In the genomic region with DNA sequence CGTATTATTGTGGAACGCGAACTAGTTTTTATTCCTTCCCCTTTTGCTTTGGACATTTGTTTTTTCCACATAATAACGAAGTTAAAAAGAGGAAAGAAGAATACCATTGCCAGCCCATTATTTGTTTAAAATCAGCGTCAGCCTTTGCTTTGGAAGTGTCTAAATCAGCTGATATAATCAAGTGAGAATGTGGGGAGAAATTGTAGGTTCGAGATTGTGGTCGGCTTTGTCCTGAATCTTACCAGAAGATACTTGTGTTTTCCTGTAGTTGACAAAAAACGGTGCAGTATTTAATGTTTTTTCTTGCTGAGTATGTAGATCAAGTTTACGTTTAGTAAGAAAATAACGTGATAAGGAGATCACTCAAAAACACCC, we compare ENCODE assay signal across 8 cellular contexts. TPM values are rescaled to one million over a fixed set of nuclear protein-coding genes. Genes with fewer than 3 reads are reported as not detected.
DNase-seq lines count a peak whose midpoint lies in the region; ATAC-seq lines count a peak whose summit lies in the region.

No MANE protein-coding gene starts in this region.

- H3K27ac Mint-ChIP-seq in memory B cell = peak overlapping the region; percentile 98

- peak overlapping the region; percentile 98 for H3K27ac ChIP-seq in urinary bladder (ENCODE audit: low read depth)

- 2% methylated on average over 10 of the region's 10 CpGs for WGBS in urinary bladder

- H3K27me3 Mint-ChIP-seq in memory B cell = no peaks in the 10 kb centered on the region

- no peak for ATAC-seq in memory B cell (ENCODE audit: low read depth)
- no peak for ATAC-seq in GM19324 (IDR thresholded peaks at IDR 0.05; ENCODE audit: low FRiP score, unreplicated experiment)

- peaks cover 3% of the 10 kb centered on the region for H3K36me3 Mint-ChIP-seq in memory B cell

- peaks cover 18% of the 10 kb centered on the region for H3K4me1 Mint-ChIP-seq in memory B cell

- H3K4me3 ChIP-seq in urinary bladder (ENCODE audit: low read depth, low read length) = peak overlapping the region; percentile 71

- H3K4me1 ChIP-seq in urinary bladder (ENCODE audit: insufficient read depth) = no peaks in the 10 kb centered on the region

- H3K36me3 ChIP-seq in urinary bladder (ENCODE audit: insufficient read depth) = no peaks in the 10 kb centered on the region

- no peaks in the 10 kb centered on the region for H3K9me3 Mint-ChIP-seq in memory B cell

- peak; percentile 15 for DNase-seq in NCI-H1694 treated with DMSO at 0.1 percent for 48 hours (lab: John Stamatoyannopoulos, UW)
- no peak for DNase-seq in NCI-H1694 (lab: John Stamatoyannopoulos, UW)
- DNase-seq in NCI-H2227 (lab: John Stamatoyannopoulos, UW; ENCODE audit: unreplicated experiment) = peak; percentile 34
- DNase-seq in cerebellar cortex (ENCODE audit: low spot score) = peak; percentile 32
- DNase-seq in memory B cell (ENCODE audit: low spot score in 2 of 2) = peak in 1 of 2 donors; percentile 11
- no peak for DNase-seq in COLO829 (ENCODE audit: low spot score)

- H3K4me3 Mint-ChIP-seq in memory B cell = peak overlapping the region; percentile 89

RNA-seq across cellular contexts. Expression of gene ZNF143, which starts 0.9 kb away (rescaled TPM):
- total RNA-seq in urinary bladder = 28.8 TPM
- 23.4 TPM for polyA plus RNA-seq in urinary bladder

Comparison
In these comparisons a context has a peak if more than half of its experiments do, and no peak if none do; other contexts are left out.
1. DNase-seq: peak in NCI-H1694 treated with DMSO at 0.1 percent for 48 hours (single experiment), NCI-H2227 (single experiment) and cerebellar cortex (single experiment); none in NCI-H1694 (single experiment) and COLO829 (single experiment).